ENCODE assay signal across 8 cellular contexts in the genomic region with DNA sequence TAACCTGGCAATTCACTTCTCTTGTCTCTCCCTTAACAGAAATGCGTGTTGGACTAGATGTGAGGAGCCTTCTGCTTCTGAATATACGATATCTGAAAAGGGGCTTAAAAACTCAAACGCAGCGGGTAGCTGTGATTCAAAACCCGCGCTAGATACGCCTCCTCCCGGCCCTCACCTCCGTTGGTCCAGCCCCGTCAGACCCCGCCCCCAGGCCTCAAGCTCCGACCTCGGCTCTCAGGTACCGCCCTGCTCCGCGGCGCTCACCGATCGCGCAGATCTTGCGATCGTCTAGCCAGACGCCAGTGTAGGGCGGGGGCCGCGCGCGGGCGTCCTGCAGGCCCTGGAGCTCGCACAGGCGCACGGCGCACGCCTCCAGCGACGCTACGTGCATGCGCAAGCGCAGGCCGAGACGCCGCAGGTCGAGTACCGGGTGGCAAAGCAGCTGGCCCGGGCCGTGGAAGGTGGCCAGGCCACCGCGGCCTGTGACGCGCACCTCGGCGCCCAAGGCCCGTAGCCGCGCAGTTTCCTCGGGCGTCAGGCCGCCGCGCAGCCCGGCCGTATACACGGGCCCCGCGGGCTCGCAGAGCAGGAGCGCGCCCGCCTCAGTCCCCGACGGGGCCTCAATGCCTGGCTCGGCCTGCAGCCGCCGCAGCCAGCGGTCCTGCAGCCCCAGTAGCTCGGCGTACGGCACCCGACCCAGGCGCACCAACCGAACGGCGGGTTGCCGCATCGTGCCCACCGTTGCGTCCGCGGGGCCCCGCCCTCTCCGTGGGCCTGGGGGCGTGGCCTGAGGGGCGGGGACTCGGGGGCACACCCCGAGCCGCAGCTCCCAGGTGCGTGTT. TPM values are rescaled to one million over a fixed set of nuclear protein-coding genes. Genes with fewer than 3 reads are reported as not detected.
DNase-seq lines count a peak whose midpoint lies in the region; ATAC-seq and TF ChIP-seq lines count a peak whose summit lies in the region.

LIPT2 (minus strand) TSS at position 751 of the 842 bp plus-strand sequence; CDS start at position 730, 21 bp downstream.

- peak; percentile 99 for DNase-seq in CD1c-positive myeloid dendritic cell (ENCODE audit: extremely low spot score)
- DNase-seq in NCI-H748 treated with DMSO at 0.1 percent for 48 hours (lab: John Stamatoyannopoulos, UW): peak; percentile 79
- peak; percentile 98 for DNase-seq in activated CD4-positive, alpha-beta T cell treated with anti-CD3 and anti-CD28 coated beads, Interleukin-2, amount 50 U/mL, for 48 hours
- DNase-seq in right lobe of liver: peak; percentile 99
- peak; percentile 97 for DNase-seq in stimulated activated CD4-positive, alpha-beta T cell treated with anti-CD3 and anti-CD28 coated beads, Interleukin-4, amount 100 ng/mL, for 24 hours

- H3K4me1 ChIP-seq in duodenal mucosa (ENCODE audit: control insufficient read depth in 1 of 2, insufficient read depth in 2 of 2, low read length in 2 of 2): peaks cover 5 to 13% of the 10 kb centered on the region in 2 donors
- peaks cover 0 to 6% (median 0%) of the 10 kb centered on the region in 4 donors for H3K4me1 ChIP-seq in right lobe of liver

- H3K36me3 ChIP-seq in duodenal mucosa (ENCODE audit: control insufficient read depth in 1 of 2, insufficient read depth in 2 of 2, low read length in 2 of 2) (peaks cover 0 to 3% of the 10 kb centered on the region in 2 donors), right lobe of liver (no peaks in the 10 kb centered on the region)

- peak within 1 kb of the TSS; percentile 97 for H3K27ac ChIP-seq in duodenal mucosa (ENCODE audit: low read depth, low read length)
- H3K27ac ChIP-seq in right lobe of liver: peak within 1 kb of the TSS; percentile 89 to 99 (median 97)

- peak within 1 kb of the TSS; percentile 67 to 95 for H3K9ac ChIP-seq in duodenal mucosa (ENCODE audit: low read depth in 1 of 2, low read length in 2 of 2)

- H3K9me3 ChIP-seq in duodenal mucosa (ENCODE audit: control insufficient read depth in 1 of 2, low read length in 2 of 2) (no peaks in the 10 kb centered on the region), right lobe of liver (no peaks in the 10 kb centered on the region)

- H3K27me3 ChIP-seq in duodenal mucosa (ENCODE audit: control insufficient read depth in 1 of 2, insufficient read depth in 2 of 2, low read length in 2 of 2) (no peaks in the 10 kb centered on the region), right lobe of liver (no peaks in the 10 kb centered on the region)

- TF ChIP-seq CTCF in right lobe of liver (IDR thresholded peaks at IDR 0.05): no peak

- ATAC-seq in GM19397 (IDR thresholded peaks at IDR 0.05; ENCODE audit: unreplicated experiment) (peak; percentile 96), HG03565 (IDR thresholded peaks at IDR 0.05; ENCODE audit: unreplicated experiment) (peak; percentile 95), right lobe of liver (peak; percentile 98 to 99 (median 98))

- peak within 1 kb of the TSS; percentile 79 to 86 for H3K4me3 ChIP-seq in duodenal mucosa (ENCODE audit: low read depth in 1 of 2, low read length in 2 of 2)
- peak within 1 kb of the TSS; percentile 92 to 98 (median 92) for H3K4me3 ChIP-seq in right lobe of liver

- intact Hi-C loops in right lobe of liver (cut with DNase I): no loop called here

- 2% methylated on average over 10 of the region's 97 CpGs for WGBS in right lobe of liver (ENCODE audit: insufficient coverage, low coverage, low lambda C conversion rate, missing lambda C conversion rate)

- TF ChIP-seq POLR2A in right lobe of liver (IDR thresholded peaks at IDR 0.05): peak; percentile 94

RNA-seq across cellular contexts. Expression of gene LIPT2, which starts in this region (rescaled TPM):
- total RNA-seq in right lobe of liver: 1 to 10 TPM in 5 of 6 experiments, under 1 TPM in 1; 0.89 to 2.9 (median 2.1) TPM

Comparison
In these comparisons a context has a peak if more than half of its experiments do, and no peak if none do; other contexts are left out.
1. Peak in every context shown above with its lines: DNase-seq, ATAC-seq, H3K4me3 ChIP-seq and H3K27ac ChIP-seq.